Comparison of ENCODE assay signal across 16 cellular contexts in the genomic region with DNA sequence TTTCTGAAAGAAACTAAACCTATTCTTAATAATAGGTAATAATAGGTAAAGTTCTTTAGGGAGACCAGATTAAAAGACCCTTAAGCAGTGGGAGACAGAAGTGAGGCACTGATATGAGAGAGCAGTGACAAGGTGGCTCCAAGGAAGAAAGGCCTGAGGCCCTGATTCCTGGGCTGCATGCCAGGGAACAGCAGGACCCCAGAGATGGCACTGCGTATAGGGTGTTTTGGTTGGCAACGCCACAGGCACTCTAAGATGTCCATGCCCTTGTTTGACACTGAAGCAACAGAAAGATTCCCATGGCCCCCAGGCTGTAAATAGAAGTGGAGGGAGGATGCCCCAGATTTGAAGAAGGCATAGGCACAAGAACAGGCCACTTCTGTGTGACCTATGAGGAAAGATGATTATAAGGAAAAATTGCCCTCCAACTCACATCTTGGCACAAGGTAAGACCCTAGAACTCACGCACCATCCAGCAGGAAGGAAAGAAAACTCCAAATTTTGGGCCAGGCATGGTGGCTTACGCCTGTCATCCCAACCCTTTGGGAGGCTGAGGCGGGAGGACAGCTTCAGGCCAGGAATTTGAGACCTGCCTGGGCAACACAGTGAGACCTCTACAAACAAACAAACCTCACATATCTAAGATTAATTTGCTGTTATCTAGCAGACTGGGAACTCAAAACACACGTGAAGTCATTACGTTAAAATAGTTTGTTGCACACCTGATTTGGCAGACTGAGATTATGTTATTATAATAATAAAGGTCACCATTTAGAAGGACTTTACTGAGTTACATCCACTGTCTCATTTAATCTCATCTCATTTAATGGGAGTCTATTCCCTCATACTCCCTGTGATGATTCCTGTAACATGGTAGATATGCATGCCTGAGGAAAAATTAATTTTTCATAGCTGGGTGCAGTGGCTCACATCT. TPM values are rescaled to one million over a fixed set of nuclear protein-coding genes. Genes with fewer than 3 reads are reported as not detected.
DNase-seq lines count a peak whose midpoint lies in the region; ATAC-seq and TF ChIP-seq lines count a peak whose summit lies in the region.
"Had no signal": no experiment of that assay in that cellular context is flagged by ENCODE, and none has a peak within 500 bp of the region (broad histone marks: within the 10 kb centered on the region; RNA-seq: fewer than 3 reads in every experiment).

No MANE protein-coding gene starts in this region.

- no peaks in the 10 kb centered on the region for H3K36me3 ChIP-seq in BE2C
- H3K36me3 ChIP-seq in HEK293 (ENCODE audit: control insufficient read depth in 2 of 2, insufficient read depth in 1 of 2, low read length in 2 of 2) = no peaks in the 10 kb centered on the region; a peak in 1 of 3 replicates
- H3K36me3 ChIP-seq in SK-N-MC (ENCODE audit: insufficient read depth, low read length) = no peaks in the 10 kb centered on the region
- no peaks in the 10 kb centered on the region for H3K36me3 ChIP-seq in HAP-1 (replicated peaks)
- H3K36me3 ChIP-seq: SJSA1, spleen, vagina had no signal

- CTCF ChIA-PET in HEK293 (lab: Yijun Ruan, JAX) = interaction anchor here (1.0 kb wide), 1 partner anchor 388 kb away, joined by 4 read pairs; no protein-coding TSS in a partner anchor

- H3K4me1 ChIP-seq in BE2C = no peaks in the 10 kb centered on the region
- peaks cover 35% of the 10 kb centered on the region for H3K4me1 ChIP-seq in HEK293 (ENCODE audit: control insufficient read depth, insufficient read depth, low read length)
- H3K4me1 ChIP-seq in HAP-1 = peaks cover 11% of the 10 kb centered on the region
- H3K4me1 ChIP-seq: vagina had no signal

- no peaks in the 10 kb centered on the region for H3K27me3 ChIP-seq in BE2C
- H3K27me3 ChIP-seq in HAP-1 (ENCODE audit: low read depth) = no peaks in the 10 kb centered on the region
- H3K27me3 ChIP-seq: SJSA1, spleen, vagina had no signal

- DNase-seq in BE2C = peak; percentile 74
- DNase-seq in NCI-H2171 (lab: John Stamatoyannopoulos, UW) = peak; percentile 63
- peak; percentile 86 for DNase-seq in SK-N-MC (ENCODE audit: low read depth, low spot score)
- DNase-seq in stimulated activated CD8-positive, alpha-beta memory T cell treated with anti-CD3 and anti-CD28 coated beads, Interleukin-4, amount 100 ng/mL, for 48 hours = no peak
- no peak for DNase-seq in HAP-1 (ENCODE audit: low spot score in 2 of 2)
- DNase-seq in medulla oblongata (ENCODE audit: extremely low spot score) = no peak
- DNase-seq: activated CD4-positive, alpha-beta T cell treated with anti-CD3 and anti-CD28 coated beads, Interleukin-2, amount 10 ng/mL, durations not matched to agents 7 days and 5 days; foreskin fibroblast; HCEC 1CT; posterior cingulate gyrus; spleen had no signal

- H3K4me3 ChIP-seq in BE2C (ENCODE audit: low read depth, low read length) (no peak overlapping the region), HEK293 (ENCODE audit: low read depth, low read length) (no peak overlapping the region), SK-N-MC (peak overlapping the region; percentile 22; the same call in 1 of the 2 replicates), HAP-1 (no peak overlapping the region)
- H3K4me3 ChIP-seq: SJSA1, spleen, vagina had no signal

- in situ Hi-C loops in HAP-1 (cut with MboI; ENCODE audit: low sequenced_read_pairs) = no loop called here

- H3K9me3 ChIP-seq in BE2C = no peaks in the 10 kb centered on the region
- no peaks in the 10 kb centered on the region for H3K9me3 ChIP-seq in HEK293 (ENCODE audit: control insufficient read depth, insufficient read depth, low read depth, low read length)
- H3K9me3 ChIP-seq in SK-N-MC (ENCODE audit: low read depth, low read length) = 0 out of 2 replicates have a peak, but pooled peaks cover 7% of the 10 kb centered on the region
- 0 out of 2 replicates have a peak, but pooled peaks cover 3% of the 10 kb centered on the region for H3K9me3 ChIP-seq in HAP-1
- H3K9me3 ChIP-seq: SJSA1, vagina had no signal

- no peak for TF ChIP-seq CTCF in BE2C (IDR thresholded peaks at IDR 0.05; ENCODE audit: low read depth, low read length)
- no peak for TF ChIP-seq CTCF in HEK293 (tag by site-specific recombination; IDR thresholded peaks at IDR 0.05)

- POLR2A ChIA-PET in HEK293 (lab: Yijun Ruan, JAX) = interaction anchor here (0.6 to 3.0 kb wide), 3 partner anchors 10 to 11 kb away, joined by 3 to 10 read pairs (median 9); partner anchors contain the start of gene BLM

- H3K27ac ChIP-seq in HEK293 (ENCODE audit: extremely low read depth, low read depth, low read length) = peak overlapping the region; percentile 90
- peak overlapping the region; percentile 77 for H3K27ac ChIP-seq in SK-N-MC
- H3K27ac ChIP-seq: SJSA1, spleen, vagina had no signal

- ATAC-seq in HG02642 (IDR thresholded peaks at IDR 0.05; ENCODE audit: poor library complexity, unreplicated experiment) = no peak
- ATAC-seq: left lobe of liver had no signal

- no peak overlapping the region for H3K9ac ChIP-seq in SK-N-MC (ENCODE audit: insufficient read length)

TF ChIP-seq in HEK293, 187 proteins besides CTCF, POLR2A, EP300 and RAD21 (continues in another document):
- TF ChIP-seq ZNF529 (tag by site-specific recombination; IDR thresholded peaks at IDR 0.05; ENCODE audit: insufficient replicate concordance) = no peak
- no peak for TF ChIP-seq HOXA7 (CRISPR knock-in tag; IDR thresholded peaks at IDR 0.05; ENCODE audit: borderline replicate concordance)
- TF ChIP-seq, protein P1, sequence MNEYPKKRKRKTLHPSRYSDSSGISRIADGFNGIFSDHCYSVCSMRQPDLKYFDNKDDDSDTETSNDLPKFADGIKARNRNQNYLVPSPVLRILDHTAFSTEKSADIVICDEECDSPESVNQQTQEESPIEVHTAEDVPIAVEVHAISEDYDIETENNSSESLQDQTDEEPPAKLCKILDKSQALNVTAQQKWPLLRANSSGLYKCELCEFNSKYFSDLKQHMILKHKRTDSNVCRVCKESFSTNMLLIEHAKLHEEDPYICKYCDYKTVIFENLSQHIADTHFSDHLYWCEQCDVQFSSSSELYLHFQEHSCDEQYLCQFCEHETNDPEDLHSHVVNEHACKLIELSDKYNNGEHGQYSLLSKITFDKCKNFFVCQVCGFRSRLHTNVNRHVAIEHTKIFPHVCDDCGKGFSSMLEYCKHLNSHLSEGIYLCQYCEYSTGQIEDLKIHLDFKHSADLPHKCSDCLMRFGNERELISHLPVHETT (tag by site-specific recombination; IDR thresholded peaks at IDR 0.05) = 0 out of 2 replicates have a peak, but pooled peaks have one; percentile 21
- TF ChIP-seq RBAK (tag by site-specific recombination; IDR thresholded peaks at IDR 0.05) = no peak
- TF ChIP-seq PRDM1 (tag by site-specific recombination; IDR thresholded peaks at IDR 0.05) = no peak
- TF ChIP-seq ZNF18 (tag by site-specific recombination; IDR thresholded peaks at IDR 0.05) = peak; percentile 64; the same call in 1 of the 2 replicates
- TF ChIP-seq SCRT1 (tag by site-specific recombination; IDR thresholded peaks at IDR 0.05; ENCODE audit: borderline replicate concordance) = peak; percentile 88
- no peak for TF ChIP-seq ZNF292 (tag by site-specific recombination; IDR thresholded peaks at IDR 0.05; ENCODE audit: borderline replicate concordance, low read depth)
- TF ChIP-seq ZNF837 (tag by site-specific recombination; IDR thresholded peaks at IDR 0.05) = no peak
- TF ChIP-seq ZNF629 (tag by site-specific recombination; IDR thresholded peaks at IDR 0.05) = peak; percentile 65
- no peak for TF ChIP-seq ZNF514 (tag by site-specific recombination; IDR thresholded peaks at IDR 0.05)
- no peak for TF ChIP-seq ZNF184 (tag by site-specific recombination; IDR thresholded peaks at IDR 0.05)
- TF ChIP-seq ZNF121 (tag by site-specific recombination; IDR thresholded peaks at IDR 0.05) = peak; percentile 96
- TF ChIP-seq ZNF645 (tag by site-specific recombination; IDR thresholded peaks at IDR 0.05) = 0 out of 2 replicates have a peak, but pooled peaks have one; percentile 19
- peak; percentile 29; the same call in 1 of the 2 replicates for TF ChIP-seq ZNF10 (tag by site-specific recombination; IDR thresholded peaks at IDR 0.05)
- peak; percentile 76; the same call in 1 of the 2 replicates for TF ChIP-seq ZSCAN30 (tag by site-specific recombination; IDR thresholded peaks at IDR 0.05)
- TF ChIP-seq, protein P2, sequence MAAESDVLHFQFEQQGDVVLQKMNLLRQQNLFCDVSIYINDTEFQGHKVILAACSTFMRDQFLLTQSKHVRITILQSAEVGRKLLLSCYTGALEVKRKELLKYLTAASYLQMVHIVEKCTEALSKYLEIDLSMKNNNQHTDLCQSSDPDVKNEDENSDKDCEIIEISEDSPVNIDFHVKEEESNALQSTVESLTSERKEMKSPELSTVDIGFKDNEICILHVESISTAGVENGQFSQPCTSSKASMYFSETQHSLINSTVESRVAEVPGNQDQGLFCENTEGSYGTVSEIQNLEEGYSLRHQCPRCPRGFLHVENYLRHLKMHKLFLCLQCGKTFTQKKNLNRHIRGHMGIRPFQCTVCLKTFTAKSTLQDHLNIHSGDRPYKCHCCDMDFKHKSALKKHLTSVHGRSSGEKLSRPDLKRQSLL (tag by site-specific recombination; IDR thresholded peaks at IDR 0.05) = no peak
- TF ChIP-seq ZNF266 (tag by site-specific recombination; IDR thresholded peaks at IDR 0.05; ENCODE audit: low read depth) = no peak
- no peak for TF ChIP-seq ZNF747 (tag by site-specific recombination; IDR thresholded peaks at IDR 0.05)

RNA-seq across cellular contexts. Expression of gene BLM, which starts 10.5 kb away (rescaled TPM):
- 10.3 TPM for polyA plus RNA-seq in BE2C (2012; ENCODE audit: insufficient read depth, insufficient read length, low read depth)

Comparison
In these comparisons a context has a peak if more than half of its experiments do, and no peak if none do; other contexts are left out.
1. DNase-seq: peak in BE2C (single experiment), NCI-H2171 (single experiment) and SK-N-MC (single experiment); none in stimulated activated CD8-positive, alpha-beta memory T cell treated with anti-CD3 and anti-CD28 coated beads, Interleukin-4, amount 100 ng/mL, for 48 hours (single experiment), HAP-1 (0 of 2) and medulla oblongata (single experiment).